Comparison of ENCODE assay signal across 15 cellular contexts in the genomic region with DNA sequence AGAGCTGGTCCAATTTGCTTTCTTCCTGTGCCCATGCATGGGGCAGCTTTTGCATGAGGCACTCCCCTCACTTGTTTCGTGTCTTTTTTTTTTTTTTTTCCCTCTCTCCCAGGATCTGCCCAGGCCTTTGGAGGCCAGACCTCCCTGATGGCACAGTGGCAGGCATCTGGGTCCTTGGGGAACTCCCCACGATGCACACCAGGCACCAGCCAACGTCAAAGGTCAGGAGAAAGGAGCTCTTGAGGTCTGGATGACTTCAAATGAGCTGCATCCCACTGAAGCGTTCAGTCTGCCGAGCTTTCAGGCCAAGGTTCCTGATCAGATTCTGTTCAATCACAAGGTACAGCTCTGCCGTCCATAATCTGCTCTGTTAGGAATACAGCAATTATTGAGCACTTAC.
DNase-seq lines count a peak whose midpoint lies in the region; ATAC-seq and TF ChIP-seq lines count a peak whose summit lies in the region.
"Had no signal": no experiment of that assay in that cellular context is flagged by ENCODE, and none has a peak within 500 bp of the region (broad histone marks: within the 10 kb centered on the region; RNA-seq: fewer than 3 reads in every experiment).

No MANE protein-coding gene starts in this region.

- peaks cover 3% of the 10 kb centered on the region for H3K9me3 Mint-ChIP-seq in nephron progenitor cell
- H3K9me3 Mint-ChIP-seq: CD8-positive, alpha-beta T cell had no signal

- TF ChIP-seq CTCF in nephron progenitor cell (IDR thresholded peaks at IDR 0.05) = no peak

- peak; percentile 36 for DNase-seq in activated CD8-positive, alpha-beta memory T cell treated with anti-CD3 and anti-CD28 coated beads, Interleukin-2, amount 50 U/mL, for 48 hours
- DNase-seq in activated CD8-positive, alpha-beta memory T cell treated with anti-CD3 and anti-CD28 coated beads for 24 hours = no peak
- DNase-seq in SK-N-DZ (ENCODE audit: low spot score) = peak; percentile 22
- no peak for DNase-seq in nephron progenitor cell
- DNase-seq in ureter (ENCODE audit: low spot score) = no peak
- DNase-seq: CD8-positive, alpha-beta T cell; COR-L47; DND-41; GDM1; GM23248 had no signal

- H3K4me1 ChIP-seq in BLaER1 = peaks cover 50% of the 10 kb centered on the region

- H4K20me1 ChIP-seq in BLaER1 = no peaks in the 10 kb centered on the region

- peaks cover 8% of the 10 kb centered on the region for H3K4me1 Mint-ChIP-seq in nephron progenitor cell

- peaks cover 15% of the 10 kb centered on the region for H3K27me3 Mint-ChIP-seq in nephron progenitor cell (ENCODE audit: low read depth, poor library complexity)

- ATAC-seq in GM21723 (IDR thresholded peaks at IDR 0.05; ENCODE audit: unreplicated experiment) (no peak), GM18907 (IDR thresholded peaks at IDR 0.05; ENCODE audit: unreplicated experiment) (no peak)
- ATAC-seq: CD8-positive, alpha-beta T cell had no signal

- no peaks in the 10 kb centered on the region; the same call in 1 of the 2 replicates for H3K9me3 ChIP-seq in BLaER1

- H3K4me2 ChIP-seq in BLaER1 = peak overlapping the region; percentile 24; the same call in 1 of the 2 replicates

- no peaks in the 10 kb centered on the region for H3K36me3 Mint-ChIP-seq in nephron progenitor cell (ENCODE audit: low read depth)
- H3K36me3 Mint-ChIP-seq: CD14-positive monocyte; CD8-positive, alpha-beta T cell had no signal

- H3K4me3 ChIP-seq in BLaER1 = no peak overlapping the region
- H3K4me3 ChIP-seq: GM23248 had no signal

- H3K27me3 ChIP-seq in BLaER1 = no peaks in the 10 kb centered on the region

- H3K9ac ChIP-seq in BLaER1 = no peak overlapping the region
- H3K9ac ChIP-seq: GM23248 had no signal

- H3K27ac Mint-ChIP-seq in nephron progenitor cell = peak overlapping the region; percentile 77
- H3K27ac Mint-ChIP-seq: B cell; CD14-positive monocyte; CD8-positive, alpha-beta T cell had no signal

- H3K36me3 ChIP-seq in BLaER1 = no peaks in the 10 kb centered on the region

- H3K4me3 Mint-ChIP-seq in nephron progenitor cell = no peak overlapping the region
- H3K4me3 Mint-ChIP-seq: B cell; CD14-positive monocyte; CD8-positive, alpha-beta T cell had no signal

- H3K27ac ChIP-seq in BLaER1 = no peak overlapping the region
- H3K27ac ChIP-seq: GM23248 had no signal

Comparison
In these comparisons a context has a peak if more than half of its experiments do, and no peak if none do; other contexts are left out.
1. DNase-seq: peak in activated CD8-positive, alpha-beta memory T cell treated with anti-CD3 and anti-CD28 coated beads, Interleukin-2, amount 50 U/mL, for 48 hours (single experiment) and SK-N-DZ (single experiment); none in activated CD8-positive, alpha-beta memory T cell treated with anti-CD3 and anti-CD28 coated beads for 24 hours (single experiment), nephron progenitor cell (single experiment) and ureter (single experiment).